ENCODE assay signal across 6 cellular contexts in genomic region chr7:73607692-73607983, GRCh38. TPM values are rescaled to one million over a fixed set of nuclear protein-coding genes. Genes with fewer than 3 reads are reported as not detected.
"Had no signal": no experiment of that assay in that cellular context is flagged by ENCODE, and none has a peak within 500 bp of the region (broad histone marks: within the 10 kb centered on the region; RNA-seq: fewer than 3 reads in every experiment).

No MANE protein-coding gene starts in this region.

RNA-seq across cellular contexts. Expression of gene MLXIPL, which starts 16.7 kb away (rescaled TPM):
- total RNA-seq: activated CD4-positive, alpha-beta T cell treated with anti-CD3 and anti-CD28 coated beads for 36 hours; activated CD4-positive, alpha-beta T cell treated with anti-CD3 and anti-CD28 coated beads, Interleukin-2, amount 10 ng/mL, durations not matched to agents 7 days and 5 days; activated CD8-positive, alpha-beta T cell treated with anti-CD3 and anti-CD28 coated beads, Interleukin-2, amount 10 ng/mL, durations not matched to agents 7 days and 5 days; activated naive CD8-positive, alpha-beta T cell treated with anti-CD3 and anti-CD28 coated beads, Interleukin-2, amount 10 ng/mL, durations not matched to agents 7 days and 5 days; activated T-helper 2 cell treated with anti-CD3 and anti-CD28 coated beads, Interferon-gamma antibody, Interleukin-2, Interleukin-4, amounts not matched to agents 10 μg/mL and 5 μg/mL and 100 μg/mL, durations not matched to agents 14 hours and 24 hours and 36 hours; SJSA1 had no signal
